8 cellular contexts compared by ENCODE assay signal in genomic region chr13:50124536-50125305, GRCh38.
DNase-seq lines count a peak whose midpoint lies in the region; ATAC-seq and TF ChIP-seq lines count a peak whose summit lies in the region.

No MANE protein-coding gene starts in this region.

- DNase-seq in SK-N-MC (ENCODE audit: low read depth, low spot score) (no peak), adipocyte (ENCODE audit: low read depth) (peak; percentile 98), right atrium auricular region (ENCODE audit: low spot score) (no peak), skeletal muscle cell (ENCODE audit: low read depth) (no peak), NCI-H2196 (lab: John Stamatoyannopoulos, UW; ENCODE audit: unreplicated experiment) (no peak)

- ATAC-seq in GM19328 (IDR thresholded peaks at IDR 0.05; ENCODE audit: unreplicated experiment) (peak; percentile 33), HG03469 (IDR thresholded peaks at IDR 0.05; ENCODE audit: unreplicated experiment) (peak; percentile 21)

- H3K4me3 ChIP-seq in BLaER1 treated with 17β-estradiol and CSF1 and Interleukin-3, amounts not matched to agents 10 nM and 100 nM: peak overlapping the region; percentile 89 to 99 (median 96)
- H3K4me3 ChIP-seq in SK-N-MC: peak overlapping the region; percentile 77
- H3K4me3 ChIP-seq in adipocyte (ENCODE audit: low read length): peak overlapping the region; percentile 95
- H3K4me3 ChIP-seq in right atrium auricular region: peak overlapping the region; percentile 78 to 91
- H3K4me3 ChIP-seq in skeletal muscle cell (ENCODE audit: low read depth, low read length): peak overlapping the region; percentile 92

- peak overlapping the region; percentile 98 to 100 (median 99) for H3K27ac ChIP-seq in BLaER1 treated with 17β-estradiol and CSF1 and Interleukin-3, amounts not matched to agents 10 nM and 100 nM
- peak overlapping the region; percentile 86 for H3K27ac ChIP-seq in SK-N-MC
- peak overlapping the region; percentile 98 to 100 for H3K27ac ChIP-seq in right atrium auricular region

- H3K4me2 ChIP-seq in BLaER1 treated with 17β-estradiol and CSF1 and Interleukin-3, amounts not matched to agents 10 nM and 100 nM: peak overlapping the region; percentile 65 to 88 (median 80)

- H3K9ac ChIP-seq in BLaER1 treated with 17β-estradiol and CSF1 and Interleukin-3, amounts not matched to agents 10 nM and 100 nM: peak overlapping the region; percentile 98 to 100 (median 99)
- H3K9ac ChIP-seq in SK-N-MC (ENCODE audit: insufficient read length): peak overlapping the region; percentile 92
- peak overlapping the region; percentile 98 for H3K9ac ChIP-seq in adipocyte (ENCODE audit: low read length)

- peaks cover 0 to 44% (median 19%) of the 10 kb centered on the region in 11 experiments; a peak in 16 of 22 replicates for H4K20me1 ChIP-seq in BLaER1 treated with 17β-estradiol and CSF1 and Interleukin-3, amounts not matched to agents 10 nM and 100 nM

- no peaks in the 10 kb centered on the region for H3K9me3 ChIP-seq in BLaER1 treated with 17β-estradiol and CSF1 and Interleukin-3, amounts not matched to agents 10 nM and 100 nM (replicated peaks in 1 of 11)
- H3K9me3 ChIP-seq in SK-N-MC (ENCODE audit: low read depth, low read length) (no peaks in the 10 kb centered on the region), adipocyte (ENCODE audit: control insufficient read depth, low read length) (no peaks in the 10 kb centered on the region), right atrium auricular region (no peaks in the 10 kb centered on the region)

- peaks cover 6 to 21% (median 11%) of the 10 kb centered on the region in 11 experiments; a peak in 14 of 22 replicates for H3K36me3 ChIP-seq in BLaER1 treated with 17β-estradiol and CSF1 and Interleukin-3, amounts not matched to agents 10 nM and 100 nM
- peaks cover 10% of the 10 kb centered on the region; the same call in 1 of the 2 replicates for H3K36me3 ChIP-seq in SK-N-MC (ENCODE audit: insufficient read depth, low read length)
- peaks cover 4% of the 10 kb centered on the region for H3K36me3 ChIP-seq in adipocyte (ENCODE audit: control insufficient read depth, insufficient read depth, low read length, severe bottlenecking)
- no peaks in the 10 kb centered on the region for H3K36me3 ChIP-seq in right atrium auricular region

- TF ChIP-seq CTCF in right atrium auricular region (IDR thresholded peaks at IDR 0.05): no peak

- peaks cover 63 to 72% (median 69%) of the 10 kb centered on the region in 10 experiments for H3K4me1 ChIP-seq in BLaER1 treated with 17β-estradiol and CSF1 and Interleukin-3, amounts not matched to agents 10 nM and 100 nM
- H3K4me1 ChIP-seq in adipocyte (ENCODE audit: control insufficient read depth, insufficient read depth, low read length) (peaks cover 49% of the 10 kb centered on the region), right atrium auricular region (peaks cover 0 to 47% of the 10 kb centered on the region in 2 donors)

- peaks cover 13 to 22% (median 18%) of the 10 kb centered on the region in 11 experiments for H3K27me3 ChIP-seq in BLaER1 treated with 17β-estradiol and CSF1 and Interleukin-3, amounts not matched to agents 10 nM and 100 nM
- H3K27me3 ChIP-seq in adipocyte (replicated peaks; ENCODE audit: control insufficient read depth, insufficient read depth, low read length): no peaks in the 10 kb centered on the region
- H3K27me3 ChIP-seq in right atrium auricular region: peaks cover 0 to 4% of the 10 kb centered on the region in 2 donors
